In the genomic region with DNA sequence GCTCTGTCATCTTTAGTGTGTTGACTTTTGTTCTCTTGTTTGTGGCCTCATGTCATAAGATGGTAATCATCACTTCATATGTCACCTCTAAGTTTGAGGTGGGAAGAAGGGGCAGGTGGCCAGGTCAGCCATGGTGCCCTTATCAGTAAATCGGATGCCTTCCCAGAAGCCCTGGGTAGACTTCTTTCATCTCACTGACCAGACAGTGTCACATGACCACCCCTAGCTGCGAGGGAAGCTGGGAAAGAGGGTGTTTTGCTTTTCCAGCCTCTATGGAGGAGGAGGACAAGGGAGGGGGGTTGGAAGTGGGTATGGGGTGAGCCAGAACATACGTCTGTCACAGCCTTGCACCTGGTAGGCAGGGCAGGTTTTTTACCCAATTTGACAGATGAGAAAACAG, we compare ENCODE assay signal across 19 cellular contexts. TPM values are rescaled to one million over a fixed set of nuclear protein-coding genes. Genes with fewer than 3 reads are reported as not detected.
DNase-seq lines count a peak whose midpoint lies in the region; ATAC-seq and TF ChIP-seq lines count a peak whose summit lies in the region.
"Had no signal": no experiment of that assay in that cellular context is flagged by ENCODE, and none has a peak within 500 bp of the region (broad histone marks: within the 10 kb centered on the region; RNA-seq: fewer than 3 reads in every experiment).

No MANE protein-coding gene starts in this region.

- no TSS peak for BruUV-seq in HCT116 (replicated peaks; lab: Mats Ljungman, UMichigan)

- no peak overlapping the region for H2AFZ ChIP-seq in HCT116 (ENCODE audit: low read depth, low read length, poor library complexity, severe bottlenecking)

- H3K27me3 Mint-ChIP-seq in activated CD4-positive, alpha-beta T cell treated with anti-CD3 and anti-CD28 coated beads, Interleukin-2, amount 10 ng/mL, durations not matched to agents 7 days and 5 days = no peaks in the 10 kb centered on the region
- H3K27me3 Mint-ChIP-seq in activated T-helper 2 cell treated with anti-CD3 and anti-CD28 coated beads, Interferon-gamma antibody, Interleukin-2, Interleukin-4, amounts not matched to agents 10 μg/mL and 5 μg/mL and 100 μg/mL, durations not matched to agents 14 hours and 24 hours and 36 hours (ENCODE audit: low read depth) = no peaks in the 10 kb centered on the region

- no peak for DNase-seq in activated CD4-positive, alpha-beta T cell treated with anti-CD3 and anti-CD28 coated beads, Interleukin-2, amount 10 ng/mL, durations not matched to agents 7 days and 5 days
- no peak for DNase-seq in activated CD4-positive, alpha-beta T cell treated with anti-CD3 and anti-CD28 coated beads for 1 hour
- DNase-seq in HCT116 (ENCODE audit: low read depth, low spot score) (no peak), foreskin melanocyte (no peak)
- DNase-seq in activated T-helper 2 cell treated with anti-CD3 and anti-CD28 coated beads, Interferon-gamma antibody, Interleukin-2, Interleukin-4, amounts not matched to agents 10 μg/mL and 5 μg/mL and 100 μg/mL, durations not matched to agents 14 hours and 24 hours and 36 hours (ENCODE audit: low spot score) = no peak
- DNase-seq: activated CD4-positive, alpha-beta T cell treated with anti-CD3 and anti-CD28 coated beads, Interleukin-2, amount 50 U/mL, for 48 hours; activated T-cell treated with anti-CD3 and anti-CD28 coated beads, Interleukin-2, amount 50 U/mL, for 72 hours; amniotic stem cell; BE2C; DMS 273 treated with DMSO at 0.1 percent for 48 hours; heart right ventricle; left ventricle myocardium superior; NCI-H69; stimulated activated CD4-positive, alpha-beta T cell treated with anti-CD3 and anti-CD28 coated beads, Interleukin-4, amount 100 ng/mL, for 4 hours; SW 1271 had no signal

- no peaks in the 10 kb centered on the region for H3K36me3 ChIP-seq in HCT116 (ENCODE audit: control insufficient read depth in 1 of 2, insufficient read depth in 2 of 2, low read length in 2 of 2)
- H3K36me3 ChIP-seq in neutrophil = peaks cover 99% of the 10 kb centered on the region
- H3K36me3 ChIP-seq: BE2C, cardiac muscle cell had no signal

- intact Hi-C loops in HCT116 (cut with micrococcal nuclease) = no loop called here
- intact Hi-C loops in activated T-helper 2 cell treated with anti-CD3 and anti-CD28 coated beads, Interferon-gamma antibody, Interleukin-2, Interleukin-4, amounts not matched to agents 10 μg/mL and 5 μg/mL and 100 μg/mL, durations not matched to agents 14 hours and 24 hours and 36 hours (cut with micrococcal nuclease) = no loop called here

- POLR2A ChIA-PET in activated CD4-positive, alpha-beta T cell treated with anti-CD3 and anti-CD28 coated beads, Interleukin-2, amount 10 ng/mL, durations not matched to agents 7 days and 5 days (lab: Charles Lee) = no interaction called here
- POLR2A ChIA-PET in HCT116 (lab: Charles Lee) = no interaction called here

- no peaks in the 10 kb centered on the region for H3K79me2 ChIP-seq in HCT116 (ENCODE audit: insufficient read depth, low read length)

- peaks cover 0 to 4% of the 10 kb centered on the region in 2 experiments; a peak in 1 of 4 replicates for H3K4me1 ChIP-seq in HCT116 (ENCODE audit: control insufficient read depth in 1 of 2, insufficient read depth in 2 of 2, low read length in 2 of 2)
- H3K4me1 ChIP-seq in neutrophil (ENCODE audit: control insufficient read depth in 1 of 2, insufficient read depth in 1 of 2, low read depth in 1 of 2, low read length in 1 of 2) = peaks cover 50 to 55% of the 10 kb centered on the region in 2 experiments
- H3K4me1 ChIP-seq: BE2C had no signal

- no peaks in the 10 kb centered on the region for H3K9me3 Mint-ChIP-seq in activated CD4-positive, alpha-beta T cell treated with anti-CD3 and anti-CD28 coated beads, Interleukin-2, amount 10 ng/mL, durations not matched to agents 7 days and 5 days
- H3K9me3 Mint-ChIP-seq in activated T-helper 2 cell treated with anti-CD3 and anti-CD28 coated beads, Interferon-gamma antibody, Interleukin-2, Interleukin-4, amounts not matched to agents 10 μg/mL and 5 μg/mL and 100 μg/mL, durations not matched to agents 14 hours and 24 hours and 36 hours = no peaks in the 10 kb centered on the region
- H3K9me3 Mint-ChIP-seq: activated T-cell treated with anti-CD3 and anti-CD28 coated beads, Interleukin-2, amount 50 U/mL, for 72 hours had no signal

- no peak overlapping the region for H3K9ac ChIP-seq in HCT116 (ENCODE audit: low read length)

- H3K27ac Mint-ChIP-seq in activated CD4-positive, alpha-beta T cell treated with anti-CD3 and anti-CD28 coated beads, Interleukin-2, amount 10 ng/mL, durations not matched to agents 7 days and 5 days = peak overlapping the region; percentile 25
- peak overlapping the region; percentile 58 for H3K27ac Mint-ChIP-seq in activated T-helper 2 cell treated with anti-CD3 and anti-CD28 coated beads, Interferon-gamma antibody, Interleukin-2, Interleukin-4, amounts not matched to agents 10 μg/mL and 5 μg/mL and 100 μg/mL, durations not matched to agents 14 hours and 24 hours and 36 hours
- H3K27ac Mint-ChIP-seq: activated T-cell treated with anti-CD3 and anti-CD28 coated beads, Interleukin-2, amount 50 U/mL, for 72 hours had no signal

- TF ChIP-seq CTCF in HCT116 (IDR thresholded peaks at IDR 0.05 in 2 of 3, conservative IDR thresholded peaks at IDR 0.05 in 1 of 3; ENCODE audit: borderline replicate concordance in 1 of 3, insufficient read depth in 1 of 3, low read depth in 2 of 3, low read length in 2 of 3) (no peak), neutrophil (IDR thresholded peaks at IDR 0.05) (no peak)

- H3K27me3 ChIP-seq in HCT116 (ENCODE audit: insufficient read depth, low read length) (no peaks in the 10 kb centered on the region), neutrophil (no peaks in the 10 kb centered on the region)
- H3K27me3 ChIP-seq: cardiac muscle cell, heart right ventricle had no signal

- ATAC-seq in HCT116 = no peak
- ATAC-seq in GM19397 (IDR thresholded peaks at IDR 0.05; ENCODE audit: unreplicated experiment) = no peak
- ATAC-seq in HG03108 (IDR thresholded peaks at IDR 0.05; ENCODE audit: unreplicated experiment) = no peak
- ATAC-seq: activated T-cell treated with anti-CD3 and anti-CD28 coated beads, Interleukin-2, amount 50 U/mL, for 72 hours; left ventricle myocardium superior had no signal

- peaks cover 28% of the 10 kb centered on the region for H3K4me1 Mint-ChIP-seq in activated CD4-positive, alpha-beta T cell treated with anti-CD3 and anti-CD28 coated beads, Interleukin-2, amount 10 ng/mL, durations not matched to agents 7 days and 5 days
- H3K4me1 Mint-ChIP-seq in activated T-helper 2 cell treated with anti-CD3 and anti-CD28 coated beads, Interferon-gamma antibody, Interleukin-2, Interleukin-4, amounts not matched to agents 10 μg/mL and 5 μg/mL and 100 μg/mL, durations not matched to agents 14 hours and 24 hours and 36 hours (ENCODE audit: low read depth) = peaks cover 23% of the 10 kb centered on the region

- TF ChIP-seq POLR2A in HCT116 (IDR thresholded peaks at IDR 0.05; ENCODE audit: borderline replicate concordance, extremely low read depth, insufficient read depth, insufficient read length) = no peak

- no peaks in the 10 kb centered on the region for H3K9me2 ChIP-seq in HCT116 (ENCODE audit: insufficient read depth)

- H3K36me3 Mint-ChIP-seq in activated CD4-positive, alpha-beta T cell treated with anti-CD3 and anti-CD28 coated beads, Interleukin-2, amount 10 ng/mL, durations not matched to agents 7 days and 5 days (ENCODE audit: low read depth) = peaks cover 42% of the 10 kb centered on the region
- H3K36me3 Mint-ChIP-seq in activated T-helper 2 cell treated with anti-CD3 and anti-CD28 coated beads, Interferon-gamma antibody, Interleukin-2, Interleukin-4, amounts not matched to agents 10 μg/mL and 5 μg/mL and 100 μg/mL, durations not matched to agents 14 hours and 24 hours and 36 hours (ENCODE audit: low read depth) = peaks cover 67% of the 10 kb centered on the region

- H3K4me3 ChIP-seq in HCT116 (replicated peaks in 1 of 2; ENCODE audit: low read depth in 1 of 2, low read length in 2 of 2) (no peak overlapping the region), neutrophil (ENCODE audit: low read depth in 1 of 2, low read length in 1 of 2) (peak overlapping the region in 1 of 2 experiments; percentile 41)
- H3K4me3 ChIP-seq: cardiac muscle cell, heart right ventricle had no signal

- H3K9me3 ChIP-seq in HCT116 (ENCODE audit: control insufficient read depth in 1 of 2, insufficient read depth in 1 of 2, low read depth in 1 of 2, low read length in 2 of 2) (no peaks in the 10 kb centered on the region), neutrophil (no peaks in the 10 kb centered on the region)
- H3K9me3 ChIP-seq: BE2C, heart right ventricle had no signal

- no peak overlapping the region for H3K27ac ChIP-seq in HCT116 (ENCODE audit: low read depth, low read length)
- peak overlapping the region; percentile 87 for H3K27ac ChIP-seq in neutrophil
- H3K27ac ChIP-seq: cardiac muscle cell had no signal

- CTCF ChIA-PET in activated CD4-positive, alpha-beta T cell treated with anti-CD3 and anti-CD28 coated beads, Interleukin-2, amount 10 ng/mL, durations not matched to agents 7 days and 5 days (lab: Charles Lee) = interaction anchor here (2.0 kb wide), 1 partner anchor 18 kb away, joined by 8 read pairs; no protein-coding TSS in a partner anchor
- CTCF ChIA-PET in HCT116 (lab: Charles Lee) = interaction anchor here (1.5 to 3.2 kb wide), 2 partner anchors 13 to 70 kb away, joined by 5 to 33 read pairs; no protein-coding TSS in a partner anchor

- no peaks in the 10 kb centered on the region for H4K20me1 ChIP-seq in HCT116 (ENCODE audit: insufficient read depth)

- RAD21 ChIA-PET in HCT116 (lab: Charles Lee; ENCODE audit: low non-redundant PET in 1 of 2, low total read pairs in 2 of 2, uncharacterized antibody in 2 of 2, unreplicated experiment in 2 of 2) = no interaction called here

- H3K4me2 ChIP-seq in HCT116 (ENCODE audit: low read length) = no peak overlapping the region

- no peak for TF ChIP-seq RAD21 in HCT116 (IDR thresholded peaks at IDR 0.05; ENCODE audit: low read depth)

- no peak overlapping the region for H3K4me3 Mint-ChIP-seq in activated CD4-positive, alpha-beta T cell treated with anti-CD3 and anti-CD28 coated beads, Interleukin-2, amount 10 ng/mL, durations not matched to agents 7 days and 5 days
- no peak overlapping the region for H3K4me3 Mint-ChIP-seq in activated T-helper 2 cell treated with anti-CD3 and anti-CD28 coated beads, Interferon-gamma antibody, Interleukin-2, Interleukin-4, amounts not matched to agents 10 μg/mL and 5 μg/mL and 100 μg/mL, durations not matched to agents 14 hours and 24 hours and 36 hours (ENCODE audit: low read depth)
- H3K4me3 Mint-ChIP-seq: activated T-cell treated with anti-CD3 and anti-CD28 coated beads, Interleukin-2, amount 50 U/mL, for 72 hours had no signal

RNA-seq across cellular contexts. Expression of a gene that starts 28.6 kb away (rescaled TPM):
- 100 to 1,000 TPM; 167 to 190 TPM for total RNA-seq in activated CD4-positive, alpha-beta T cell treated with anti-CD3 and anti-CD28 coated beads, Interleukin-2, amount 10 ng/mL, durations not matched to agents 7 days and 5 days
- 0.61 TPM for total RNA-seq in HCT116 (2021; ENCODE audit: unreplicated experiment)
- polyA plus RNA-seq in HCT116 (2012) = 0.12 and 0.14 TPM in 2 replicates
- 150 and 153 TPM in 2 replicates for total RNA-seq in activated T-helper 2 cell treated with anti-CD3 and anti-CD28 coated beads, Interferon-gamma antibody, Interleukin-2, Interleukin-4, amounts not matched to agents 10 μg/mL and 5 μg/mL and 100 μg/mL, durations not matched to agents 14 hours and 24 hours and 36 hours
- polyA plus RNA-seq: cardiac muscle cell had no signal

RNA-seq across cellular contexts. Expression of a gene that starts 34.4 kb away (rescaled TPM):
- 10 to 100 TPM; 34.0 to 41.9 TPM for total RNA-seq in activated CD4-positive, alpha-beta T cell treated with anti-CD3 and anti-CD28 coated beads, Interleukin-2, amount 10 ng/mL, durations not matched to agents 7 days and 5 days
- total RNA-seq in HCT116 (2021; ENCODE audit: unreplicated experiment) = 31.6 TPM
- 15.1 and 15.3 TPM in 2 replicates for polyA plus RNA-seq in HCT116 (2012)
- 28.6 and 32.1 TPM in 2 replicates for total RNA-seq in activated T-helper 2 cell treated with anti-CD3 and anti-CD28 coated beads, Interferon-gamma antibody, Interleukin-2, Interleukin-4, amounts not matched to agents 10 μg/mL and 5 μg/mL and 100 μg/mL, durations not matched to agents 14 hours and 24 hours and 36 hours

Comparison
In these comparisons a context has a peak if more than half of its experiments do, and no peak if none do; other contexts are left out.
1. RNA of a gene that starts 28.6 kb away (total RNA-seq): 167 to 190 TPM in activated CD4-positive, alpha-beta T cell treated with anti-CD3 and anti-CD28 coated beads, Interleukin-2, amount 10 ng/mL, durations not matched to agents 7 days and 5 days and 150 to 153 TPM in activated T-helper 2 cell treated with anti-CD3 and anti-CD28 coated beads, Interferon-gamma antibody, Interleukin-2, Interleukin-4, amounts not matched to agents 10 μg/mL and 5 μg/mL and 100 μg/mL, durations not matched to agents 14 hours and 24 hours and 36 hours; 0.61 TPM in HCT116 (single experiment); every median in the first group is over 10 times any median in the second.